30 cellular contexts compared by ENCODE assay signal in genomic region chrX:108642273-108642628, GRCh38.
"Had no signal": no experiment of that assay in that cellular context is flagged by ENCODE, and none has a peak within 500 bp of the region (broad histone marks: within the 10 kb centered on the region; RNA-seq: fewer than 3 reads in every experiment).

No MANE protein-coding gene starts in this region.

- H3K27me3 Mint-ChIP-seq: activated CD4-positive, alpha-beta memory T cell treated with anti-CD3 and anti-CD28 coated beads for 36 hours; activated naive CD4-positive, alpha-beta T cell treated with anti-CD3 and anti-CD28 coated beads, Interleukin-2, amount 10 ng/mL, durations not matched to agents 7 days and 5 days; activated naive CD8-positive, alpha-beta T cell; activated naive CD8-positive, alpha-beta T cell treated with anti-CD3 and anti-CD28 coated beads, Interleukin-2, amount 50 U/mL, for 24 hours; brain had no signal

- H3K4me3 Mint-ChIP-seq: activated CD4-positive, alpha-beta memory T cell treated with anti-CD3 and anti-CD28 coated beads for 36 hours; activated naive CD4-positive, alpha-beta T cell treated with anti-CD3 and anti-CD28 coated beads, Interleukin-2, amount 10 ng/mL, durations not matched to agents 7 days and 5 days; activated naive CD8-positive, alpha-beta T cell; activated naive CD8-positive, alpha-beta T cell treated with anti-CD3 and anti-CD28 coated beads, Interleukin-2, amount 50 U/mL, for 24 hours; activated T-cell treated with anti-CD3 and anti-CD28 coated beads, Interleukin-2, amount 50 U/mL, for 4 hours; activated T-helper 1 cell treated with anti-CD3 and anti-CD28 coated beads, Interleukin-12 subunit alpha, Interleukin-12 subunit beta, Interleukin-2, Interleukin-4 antibody, amounts not matched to agents 30 ng/mL and 10 ng/mL and 1 ng/mL, durations not matched to agents 14 hours and 24 hours and 36 hours; brain; T-helper 1 cell treated with Interleukin-12 subunit alpha and Interleukin-12 subunit beta and Interleukin-4 antibody, amounts not matched to agents 30 μg/mL and 1 μg/mL, for 36 hours; T-helper 2 cell treated with Interferon-gamma antibody and Interleukin-4, amounts not matched to agents 5 μg/mL and 100 μg/mL, for 36 hours; WTC11 had no signal

- H3K36me3 Mint-ChIP-seq: activated CD4-positive, alpha-beta memory T cell treated with anti-CD3 and anti-CD28 coated beads for 36 hours; activated naive CD4-positive, alpha-beta T cell treated with anti-CD3 and anti-CD28 coated beads, Interleukin-2, amount 10 ng/mL, durations not matched to agents 7 days and 5 days; activated naive CD8-positive, alpha-beta T cell had no signal

- H3K36me3 ChIP-seq: SJCRH30 had no signal

- H3K9me3 ChIP-seq: SJCRH30 had no signal

- H3K27me3 ChIP-seq: SJCRH30 had no signal

- H3K4me1 Mint-ChIP-seq: activated naive CD4-positive, alpha-beta T cell treated with anti-CD3 and anti-CD28 coated beads, Interleukin-2, amount 10 ng/mL, durations not matched to agents 7 days and 5 days; activated naive CD8-positive, alpha-beta T cell treated with anti-CD3 and anti-CD28 coated beads, Interleukin-2, amount 50 U/mL, for 24 hours; brain; WTC11 had no signal

- DNase-seq: activated CD4-positive, alpha-beta memory T cell treated with anti-CD3 and anti-CD28 coated beads for 36 hours; activated CD4-positive, alpha-beta T cell treated with anti-CD3 and anti-CD28 coated beads for 4 hours; activated CD4-positive, alpha-beta T cell treated with anti-CD3 and anti-CD28 coated beads, Interleukin-2, amount 50 U/mL, for 1 hour; activated CD4-positive, CD25-positive, alpha-beta regulatory T cell treated with anti-CD3 and anti-CD28 coated beads, Interleukin-2, amount 50 U/mL, for 72 hours; activated CD8-positive, alpha-beta memory T cell treated with anti-CD3 and anti-CD28 coated beads, Interleukin-2, amount 50 U/mL, for 4 hours; activated naive CD4-positive, alpha-beta T cell treated with anti-CD3 and anti-CD28 coated beads, Interleukin-2, amount 10 ng/mL, durations not matched to agents 7 days and 5 days; activated naive CD8-positive, alpha-beta T cell treated with anti-CD3 and anti-CD28 coated beads, Interleukin-2, amount 50 U/mL, for 24 hours; activated T-cell treated with anti-CD3 and anti-CD28 coated beads for 4 hours; activated T-cell treated with anti-CD3 and anti-CD28 coated beads, Interleukin-2, amount 50 U/mL, for 4 hours; anterior cingulate cortex; caudate nucleus; cerebellar nuclear complex; IMR-90; KG1; NCI-H1105; NCI-H1436; NCI-H1694; NCI-H1930; NCI-H2081 treated with DMSO at 0.1 percent for 48 hours; NCI-H345; NCI-H524 treated with DMSO at 0.1 percent for 48 hours; SHP77; SJCRH30 had no signal

- H3K27ac ChIP-seq: SJCRH30, SK-N-MC had no signal

- H3K4me3 ChIP-seq: SJCRH30, SK-N-MC had no signal

- H3K9me3 Mint-ChIP-seq: activated T-cell treated with anti-CD3 and anti-CD28 coated beads, Interleukin-2, amount 50 U/mL, for 4 hours; T-helper 1 cell treated with Interleukin-12 subunit alpha and Interleukin-12 subunit beta and Interleukin-4 antibody, amounts not matched to agents 30 μg/mL and 1 μg/mL, for 36 hours had no signal

- H3K27ac Mint-ChIP-seq: activated CD4-positive, alpha-beta memory T cell treated with anti-CD3 and anti-CD28 coated beads for 36 hours; activated naive CD4-positive, alpha-beta T cell treated with anti-CD3 and anti-CD28 coated beads, Interleukin-2, amount 10 ng/mL, durations not matched to agents 7 days and 5 days; activated naive CD8-positive, alpha-beta T cell; activated naive CD8-positive, alpha-beta T cell treated with anti-CD3 and anti-CD28 coated beads, Interleukin-2, amount 50 U/mL, for 24 hours; activated T-helper 1 cell treated with anti-CD3 and anti-CD28 coated beads, Interleukin-12 subunit alpha, Interleukin-12 subunit beta, Interleukin-2, Interleukin-4 antibody, amounts not matched to agents 30 ng/mL and 10 ng/mL and 1 ng/mL, durations not matched to agents 14 hours and 24 hours and 36 hours; brain; T-helper 1 cell treated with Interleukin-12 subunit alpha and Interleukin-12 subunit beta and Interleukin-4 antibody, amounts not matched to agents 30 μg/mL and 1 μg/mL, for 36 hours; T-helper 2 cell treated with Interferon-gamma antibody and Interleukin-4, amounts not matched to agents 5 μg/mL and 100 μg/mL, for 36 hours; WTC11 had no signal

- H3K4me1 ChIP-seq: SJCRH30 had no signal

- ATAC-seq: activated naive CD8-positive, alpha-beta T cell treated with anti-CD3 and anti-CD28 coated beads, Interleukin-2, amount 50 U/mL, for 24 hours; activated T-cell treated with anti-CD3 and anti-CD28 coated beads, Interleukin-2, amount 50 U/mL, for 4 hours; WTC11 had no signal
